ENCODE assay signal across 28 cellular contexts in genomic region chr10:32174349-32174893, GRCh38.
"Had no signal": no experiment of that assay in that cellular context is flagged by ENCODE, and none has a peak within 500 bp of the region (broad histone marks: within the 10 kb centered on the region; RNA-seq: fewer than 3 reads in every experiment).

No MANE protein-coding gene starts in this region.

- H3K9me3 Mint-ChIP-seq: immature natural killer cell; natural killer cell treated with Interleukin-12 subunit alpha and Interleukin-12 subunit beta and Interleukin-15 and Interleukin-18, amount 100 ng/mL, for 72 hours; stimulated activated naive B cell treated with anti-CD40 and anti-IgM and Interleukin-4, amounts not matched to agents 10 μg/mL and 1 μg/mL and 100 μg/mL, for 72 hours had no signal

- DNase-seq: hypothalamus; immature natural killer cell; left colon; left ventricle myocardium inferior; mesendoderm; midbrain; mucosa of descending colon; naive thymus-derived CD4-positive, alpha-beta T cell; ovary; stimulated activated CD4-positive, alpha-beta T cell treated with anti-CD3 and anti-CD28 coated beads, Interleukin-12 subunit alpha, Interleukin-12 subunit beta, amount 100 ng/mL, for 4 hours; stimulated activated CD4-positive, alpha-beta T cell treated with anti-CD3 and anti-CD28 coated beads, Interleukin-15, amount 100 ng/mL, for 24 hours; stimulated activated CD4-positive, alpha-beta T cell treated with anti-CD3 and anti-CD28 coated beads, Interleukin-2, amount 100 ng/mL, for 24 hours; stimulated activated CD4-positive, alpha-beta T cell treated with anti-CD3 and anti-CD28 coated beads, Interleukin-4, amount 100 ng/mL, for 1 hour; stimulated activated naive B cell treated with anti-CD40 and anti-IgM and Interleukin-4, amounts not matched to agents 10 μg/mL and 1 μg/mL and 100 μg/mL, for 72 hours; stimulated activated naive CD8-positive, alpha-beta T cell treated with anti-CD3 and anti-CD28 coated beads, Interleukin-15, Interleukin-2, amounts not matched to agents 100 U/mL and 50 U/mL, for 24 hours; stomach; testis; thyroid gland; transverse colon; upper lobe of left lung had no signal

- H3K36me3 ChIP-seq: left ventricle myocardium inferior, ovary, right atrium auricular region, stomach, thyroid gland, transverse colon, upper lobe of left lung, vagina had no signal

- H3K27ac ChIP-seq: left ventricle myocardium inferior, ovary, right atrium auricular region, skin epidermis, stomach, testis, thyroid gland, transverse colon, upper lobe of left lung, vagina had no signal

- FAIRE-seq: islet of Langerhans had no signal

- H3K9me3 ChIP-seq: mucosa of descending colon, ovary, right atrium auricular region, testis, thyroid gland, transverse colon, upper lobe of left lung, vagina had no signal

- ATAC-seq: left colon; mucosa of descending colon; naive thymus-derived CD4-positive, alpha-beta T cell; natural killer cell treated with Interleukin-12 subunit alpha and Interleukin-12 subunit beta and Interleukin-15 and Interleukin-18, amount 100 ng/mL, for 72 hours; sciatic nerve; stimulated activated naive B cell treated with anti-CD40 and anti-IgM and Interleukin-4, amounts not matched to agents 10 μg/mL and 1 μg/mL and 100 μg/mL, for 72 hours; stimulated activated naive CD8-positive, alpha-beta T cell treated with anti-CD3 and anti-CD28 coated beads, Interleukin-15, Interleukin-2, amounts not matched to agents 100 U/mL and 50 U/mL, for 24 hours had no signal

- H3K4me3 ChIP-seq: left ventricle myocardium inferior, lung, mucosa of descending colon, ovary, right atrium auricular region, skin epidermis, stomach, testis, thyroid gland, transverse colon, upper lobe of left lung, vagina had no signal

- H3K36me3 Mint-ChIP-seq: immature natural killer cell; naive thymus-derived CD4-positive, alpha-beta T cell; natural killer cell treated with Interleukin-12 subunit alpha and Interleukin-12 subunit beta and Interleukin-15 and Interleukin-18, amount 100 ng/mL, for 72 hours; stimulated activated naive B cell treated with anti-CD40 and anti-IgM and Interleukin-4, amounts not matched to agents 10 μg/mL and 1 μg/mL and 100 μg/mL, for 72 hours had no signal

- H3K4me1 Mint-ChIP-seq: immature natural killer cell had no signal

- H3K27ac Mint-ChIP-seq: immature natural killer cell; naive thymus-derived CD4-positive, alpha-beta T cell; natural killer cell treated with Interleukin-12 subunit alpha and Interleukin-12 subunit beta and Interleukin-15 and Interleukin-18, amount 100 ng/mL, for 72 hours; progenitor cell of endocrine pancreas; stimulated activated naive B cell treated with anti-CD40 and anti-IgM and Interleukin-4, amounts not matched to agents 10 μg/mL and 1 μg/mL and 100 μg/mL, for 72 hours had no signal

- H3K4me3 Mint-ChIP-seq: immature natural killer cell; naive thymus-derived CD4-positive, alpha-beta T cell; natural killer cell treated with Interleukin-12 subunit alpha and Interleukin-12 subunit beta and Interleukin-15 and Interleukin-18, amount 100 ng/mL, for 72 hours; stimulated activated naive B cell treated with anti-CD40 and anti-IgM and Interleukin-4, amounts not matched to agents 10 μg/mL and 1 μg/mL and 100 μg/mL, for 72 hours had no signal

- H3K27me3 ChIP-seq: ovary, right atrium auricular region, stomach, testis, thyroid gland, transverse colon, upper lobe of left lung, vagina had no signal

- H3K4me1 ChIP-seq: thyroid gland had no signal

- H3K27me3 Mint-ChIP-seq: progenitor cell of endocrine pancreas had no signal
